8 cellular contexts compared by ENCODE assay signal in the genomic region with DNA sequence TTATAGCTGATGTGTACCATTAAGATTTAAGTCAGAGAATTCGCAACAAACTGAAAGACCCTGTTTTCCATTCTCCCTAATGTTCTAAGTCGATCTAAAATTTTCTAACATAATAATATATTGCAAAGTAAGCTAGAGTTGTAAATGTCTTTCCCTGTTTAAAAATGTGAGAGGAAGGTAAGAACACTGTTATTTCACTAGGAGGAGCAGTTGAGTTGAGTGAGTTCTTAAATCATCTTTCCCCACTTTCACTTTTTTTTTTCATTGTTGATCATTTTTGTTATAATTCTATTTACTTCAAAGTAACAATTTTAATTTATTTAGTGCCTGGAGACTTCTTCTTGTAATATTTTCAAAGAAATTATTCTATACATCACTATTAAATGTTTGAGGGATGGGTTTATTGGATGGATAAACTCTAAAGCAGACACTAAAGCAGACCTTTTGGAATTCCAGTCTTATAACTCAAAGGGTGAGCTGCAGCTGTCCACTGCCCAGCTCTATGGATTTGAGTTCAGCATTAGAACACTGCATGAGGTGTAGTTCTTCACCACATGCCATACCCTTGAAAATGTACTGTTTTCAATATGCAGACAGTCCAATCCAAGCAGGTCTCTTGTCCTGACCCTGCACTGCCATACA.
DNase-seq lines count a peak whose midpoint lies in the region; ATAC-seq and TF ChIP-seq lines count a peak whose summit lies in the region.

No MANE protein-coding gene starts in this region.

- intact Hi-C loops in spleen (cut with DNase I; ENCODE audit: low total_unique reads): no loop called here

- H3K9me3 Mint-ChIP-seq in stimulated activated naive CD8-positive, alpha-beta T cell treated with anti-CD3 and anti-CD28 coated beads, Interleukin-15, amount 100 ng/mL, for 72 hours: no peaks in the 10 kb centered on the region

- TF ChIP-seq CTCF in fibroblast of lung (conservative IDR thresholded peaks at IDR 0.05 in 1 of 2, IDR thresholded peaks at IDR 0.05 in 1 of 2; ENCODE audit: low read depth in 1 of 2, low read length in 2 of 2) (peak; percentile 31 to 68), spleen (IDR thresholded peaks at IDR 0.05 in 8 of 11, conservative IDR thresholded peaks at IDR 0.05 in 3 of 11) (peak in 7 of 11 experiments; percentile 13 to 56 (median 42))

- H3K4me3 ChIP-seq in fibroblast of lung (replicated peaks in 1 of 4; ENCODE audit: control extremely low read depth in 1 of 4, insufficient read depth in 1 of 4, low read depth in 3 of 4, low read length in 4 of 4): no peak overlapping the region
- H3K4me3 ChIP-seq in spleen: no peak overlapping the region

- no peak overlapping the region for H2AFZ ChIP-seq in fibroblast of lung (ENCODE audit: low read length)

- no peaks in the 10 kb centered on the region for H3K27me3 ChIP-seq in fibroblast of lung (ENCODE audit: control insufficient read depth, insufficient read depth, low read length)
- no peaks in the 10 kb centered on the region for H3K27me3 ChIP-seq in spleen (replicated peaks in 1 of 7)

- 57 to 68% (median 63%) methylated on average over 2 of the region's 2 CpGs for WGBS in spleen, 5 donors

- ATAC-seq in GM21529 (IDR thresholded peaks at IDR 0.05; ENCODE audit: unreplicated experiment): peak; percentile 45
- no peak for ATAC-seq in stimulated activated naive CD8-positive, alpha-beta T cell treated with anti-CD3 and anti-CD28 coated beads, Interleukin-15, Interleukin-2, amounts not matched to agents 100 U/mL and 50 U/mL, for 24 hours
- ATAC-seq in stimulated activated naive CD8-positive, alpha-beta T cell treated with anti-CD3 and anti-CD28 coated beads, Interleukin-15, amount 100 ng/mL, for 72 hours: no peak

- H3K36me3 ChIP-seq in fibroblast of lung (ENCODE audit: control insufficient read depth, insufficient read depth, low read length): no peaks in the 10 kb centered on the region
- H3K36me3 ChIP-seq in spleen: peaks cover 0 to 6% (median 0%) of the 10 kb centered on the region in 6 donors

- no peaks in the 10 kb centered on the region for H3K9me3 ChIP-seq in fibroblast of lung (ENCODE audit: control insufficient read depth, insufficient read depth, low read depth, low read length)
- no peaks in the 10 kb centered on the region for H3K9me3 ChIP-seq in spleen

- no peak overlapping the region for H3K9ac ChIP-seq in fibroblast of lung (ENCODE audit: insufficient read depth, low read length)

- peaks cover 27% of the 10 kb centered on the region for H3K4me1 Mint-ChIP-seq in stimulated activated naive CD8-positive, alpha-beta T cell treated with anti-CD3 and anti-CD28 coated beads, Interleukin-15, amount 100 ng/mL, for 72 hours

- H3K4me2 ChIP-seq in fibroblast of lung (ENCODE audit: extremely low read depth, insufficient read depth, low read length): peak overlapping the region; percentile 77

- DNase-seq in Ammon's horn (ENCODE audit: low spot score) (peak; percentile 21), OCI-M1 (lab: John Stamatoyannopoulos, UW) (peak; percentile 27), fibroblast of lung (ENCODE audit: low read depth in 2 of 2) (peak; percentile 48 to 73), spleen (no peak), NK-92 (lab: John Stamatoyannopoulos, UW; ENCODE audit: unreplicated experiment) (no peak)
- no peak for DNase-seq in stimulated activated naive CD8-positive, alpha-beta T cell treated with anti-CD3 and anti-CD28 coated beads, Interleukin-15, Interleukin-2, amounts not matched to agents 100 U/mL and 50 U/mL, for 24 hours
- DNase-seq in stimulated activated naive CD8-positive, alpha-beta T cell treated with anti-CD3 and anti-CD28 coated beads, Interleukin-15, amount 100 ng/mL, for 72 hours: no peak

- no peaks in the 10 kb centered on the region for H3K79me2 ChIP-seq in fibroblast of lung (ENCODE audit: control insufficient read depth, insufficient read depth, low read length)

- peak overlapping the region in 1 of 2 donors; percentile 13 for H3K27ac Mint-ChIP-seq in stimulated activated naive CD8-positive, alpha-beta T cell treated with anti-CD3 and anti-CD28 coated beads, Interleukin-15, amount 100 ng/mL, for 72 hours

- no peak for TF ChIP-seq POLR2A in spleen (IDR thresholded peaks at IDR 0.05)

- H4K20me1 ChIP-seq in fibroblast of lung (ENCODE audit: control insufficient read depth, extremely low read depth, insufficient read depth, low read length): no peaks in the 10 kb centered on the region

- H3K27ac ChIP-seq in fibroblast of lung (ENCODE audit: insufficient read depth, low read length): no peak overlapping the region
- no peak overlapping the region for H3K27ac ChIP-seq in spleen

- H3K4me1 ChIP-seq in fibroblast of lung (ENCODE audit: control insufficient read depth, extremely low read depth, insufficient read depth, low read length) (peaks cover 8% of the 10 kb centered on the region), spleen (peaks cover 0 to 26% (median 4%) of the 10 kb centered on the region in 6 donors)

- no peak overlapping the region for H3K4me3 Mint-ChIP-seq in stimulated activated naive CD8-positive, alpha-beta T cell treated with anti-CD3 and anti-CD28 coated beads, Interleukin-15, amount 100 ng/mL, for 72 hours

- H3K27me3 Mint-ChIP-seq in stimulated activated naive CD8-positive, alpha-beta T cell treated with anti-CD3 and anti-CD28 coated beads, Interleukin-15, amount 100 ng/mL, for 72 hours: no peaks in the 10 kb centered on the region

Comparison
In these comparisons a context has a peak if more than half of its experiments do, and no peak if none do; other contexts are left out.
1. DNase-seq: peak in Ammon's horn (single experiment), OCI-M1 (single experiment) and fibroblast of lung (2 of 2); none in spleen (single experiment), stimulated activated naive CD8-positive, alpha-beta T cell treated with anti-CD3 and anti-CD28 coated beads, Interleukin-15, Interleukin-2, amounts not matched to agents 100 U/mL and 50 U/mL, for 24 hours (single experiment), NK-92 (single experiment) and stimulated activated naive CD8-positive, alpha-beta T cell treated with anti-CD3 and anti-CD28 coated beads, Interleukin-15, amount 100 ng/mL, for 72 hours (0 of 2).